In genomic region chr11:132962026-132962425, GRCh38 we compare ENCODE assay signal across 10 cellular contexts.
A peak's percentile ranks its signal among the peaks of the same experiment; 100 is the strongest.
DNase-seq lines count a peak whose midpoint lies in the region; ATAC-seq and TF ChIP-seq lines count a peak whose summit lies in the region.
"Had no signal": no experiment of that assay in that cellular context is flagged by ENCODE, and none has a peak within 500 bp of the region (broad histone marks: within the 10 kb centered on the region; RNA-seq: fewer than 3 reads in every experiment).

No MANE protein-coding gene starts in this region.

- H3K36me3 ChIP-seq in right lobe of liver = no peaks in the 10 kb centered on the region

- TF ChIP-seq CTCF in right lobe of liver (IDR thresholded peaks at IDR 0.05) = no peak

- CTCF ChIA-PET in activated CD4-positive, alpha-beta T cell treated with anti-CD3 and anti-CD28 coated beads, Interleukin-2, amount 10 ng/mL, durations not matched to agents 7 days and 5 days (lab: Charles Lee) = no interaction called here
- CTCF ChIA-PET in T-cell (lab: Charles Lee) = no interaction called here

- no peak overlapping the region for H3K4me3 ChIP-seq in right lobe of liver

- H3K36me3 Mint-ChIP-seq in activated CD4-positive, alpha-beta T cell treated with anti-CD3 and anti-CD28 coated beads, Interleukin-2, amount 10 ng/mL, durations not matched to agents 7 days and 5 days (ENCODE audit: low read depth) = no peaks in the 10 kb centered on the region
- H3K36me3 Mint-ChIP-seq in T-cell = no peaks in the 10 kb centered on the region
- H3K36me3 Mint-ChIP-seq: activated naive CD4-positive, alpha-beta T cell treated with anti-CD3 and anti-CD28 coated beads, Interleukin-2, amount 50 U/mL, for 24 hours had no signal

- H3K9me3 Mint-ChIP-seq in activated CD4-positive, alpha-beta T cell treated with anti-CD3 and anti-CD28 coated beads, Interleukin-2, amount 10 ng/mL, durations not matched to agents 7 days and 5 days = no peaks in the 10 kb centered on the region
- peaks cover 0 to 18% (median 0%) of the 10 kb centered on the region in 3 donors for H3K9me3 Mint-ChIP-seq in T-cell
- H3K9me3 Mint-ChIP-seq: activated naive CD4-positive, alpha-beta T cell treated with anti-CD3 and anti-CD28 coated beads, Interleukin-2, amount 50 U/mL, for 24 hours had no signal

- no peaks in the 10 kb centered on the region for H3K4me1 Mint-ChIP-seq in activated CD4-positive, alpha-beta T cell treated with anti-CD3 and anti-CD28 coated beads, Interleukin-2, amount 10 ng/mL, durations not matched to agents 7 days and 5 days
- no peaks in the 10 kb centered on the region for H3K4me1 Mint-ChIP-seq in T-cell
- H3K4me1 Mint-ChIP-seq: activated naive CD4-positive, alpha-beta T cell treated with anti-CD3 and anti-CD28 coated beads, Interleukin-2, amount 50 U/mL, for 24 hours had no signal

- POLR2A ChIA-PET in activated CD4-positive, alpha-beta T cell treated with anti-CD3 and anti-CD28 coated beads, Interleukin-2, amount 10 ng/mL, durations not matched to agents 7 days and 5 days (lab: Charles Lee) = no interaction called here
- POLR2A ChIA-PET in T-cell (lab: Charles Lee) = no interaction called here

- no peak for TF ChIP-seq POLR2A in right lobe of liver (IDR thresholded peaks at IDR 0.05)

- H3K27ac Mint-ChIP-seq in activated CD4-positive, alpha-beta T cell treated with anti-CD3 and anti-CD28 coated beads, Interleukin-2, amount 10 ng/mL, durations not matched to agents 7 days and 5 days = no peak overlapping the region
- no peak overlapping the region for H3K27ac Mint-ChIP-seq in T-cell
- H3K27ac Mint-ChIP-seq: activated naive CD4-positive, alpha-beta T cell treated with anti-CD3 and anti-CD28 coated beads, Interleukin-2, amount 50 U/mL, for 24 hours had no signal

- ATAC-seq in T-cell (replicated peaks in 1 of 4) (no peak), right lobe of liver (no peak)

- no peaks in the 10 kb centered on the region for H3K27me3 Mint-ChIP-seq in activated CD4-positive, alpha-beta T cell treated with anti-CD3 and anti-CD28 coated beads, Interleukin-2, amount 10 ng/mL, durations not matched to agents 7 days and 5 days
- H3K27me3 Mint-ChIP-seq in T-cell = peaks cover 0 to 2% of the 10 kb centered on the region in 2 donors
- H3K27me3 Mint-ChIP-seq: activated naive CD4-positive, alpha-beta T cell treated with anti-CD3 and anti-CD28 coated beads, Interleukin-2, amount 50 U/mL, for 24 hours had no signal

- DNase-seq in GM04503 (ENCODE audit: low read depth) (peak; percentile 89), amniotic stem cell (lab: John Stamatoyannopoulos, UW) (peak; percentile 38), globus pallidus (ENCODE audit: low spot score) (peak; percentile 63), stromal cell of bone marrow (ENCODE audit: low read depth) (peak; percentile 72), T-cell (no peak), right lobe of liver (no peak)
- no peak for DNase-seq in activated CD4-positive, alpha-beta T cell treated with anti-CD3 and anti-CD28 coated beads, Interleukin-2, amount 10 ng/mL, durations not matched to agents 7 days and 5 days
- DNase-seq in activated naive CD4-positive, alpha-beta T cell (lab: John Stamatoyannopoulos, UW) = no peak
- DNase-seq: T-helper 2 cell had no signal

- no peak overlapping the region for H3K4me3 Mint-ChIP-seq in activated CD4-positive, alpha-beta T cell treated with anti-CD3 and anti-CD28 coated beads, Interleukin-2, amount 10 ng/mL, durations not matched to agents 7 days and 5 days
- H3K4me3 Mint-ChIP-seq in T-cell = no peak overlapping the region
- H3K4me3 Mint-ChIP-seq: activated naive CD4-positive, alpha-beta T cell treated with anti-CD3 and anti-CD28 coated beads, Interleukin-2, amount 50 U/mL, for 24 hours had no signal

- H3K27me3 ChIP-seq in right lobe of liver = no peaks in the 10 kb centered on the region

- 23% methylated on average over 6 of the region's 6 CpGs for WGBS in right lobe of liver (ENCODE audit: insufficient coverage, low coverage, low lambda C conversion rate, missing lambda C conversion rate)

- no peak overlapping the region for H3K27ac ChIP-seq in right lobe of liver

- no peaks in the 10 kb centered on the region for H3K9me3 ChIP-seq in right lobe of liver

- intact Hi-C loops in right lobe of liver (cut with DNase I) = no loop called here

- H3K4me1 ChIP-seq in right lobe of liver = no peaks in the 10 kb centered on the region

Comparison
In these comparisons a context has a peak if more than half of its experiments do, and no peak if none do; other contexts are left out.
1. DNase-seq: peak in GM04503 (single experiment), amniotic stem cell (single experiment), globus pallidus (single experiment) and stromal cell of bone marrow (single experiment); none in activated CD4-positive, alpha-beta T cell treated with anti-CD3 and anti-CD28 coated beads, Interleukin-2, amount 10 ng/mL, durations not matched to agents 7 days and 5 days (single experiment), T-cell (0 of 34), activated naive CD4-positive, alpha-beta T cell (0 of 4) and right lobe of liver (0 of 3).